Comparison of ENCODE assay signal across 8 cellular contexts in the genomic region with DNA sequence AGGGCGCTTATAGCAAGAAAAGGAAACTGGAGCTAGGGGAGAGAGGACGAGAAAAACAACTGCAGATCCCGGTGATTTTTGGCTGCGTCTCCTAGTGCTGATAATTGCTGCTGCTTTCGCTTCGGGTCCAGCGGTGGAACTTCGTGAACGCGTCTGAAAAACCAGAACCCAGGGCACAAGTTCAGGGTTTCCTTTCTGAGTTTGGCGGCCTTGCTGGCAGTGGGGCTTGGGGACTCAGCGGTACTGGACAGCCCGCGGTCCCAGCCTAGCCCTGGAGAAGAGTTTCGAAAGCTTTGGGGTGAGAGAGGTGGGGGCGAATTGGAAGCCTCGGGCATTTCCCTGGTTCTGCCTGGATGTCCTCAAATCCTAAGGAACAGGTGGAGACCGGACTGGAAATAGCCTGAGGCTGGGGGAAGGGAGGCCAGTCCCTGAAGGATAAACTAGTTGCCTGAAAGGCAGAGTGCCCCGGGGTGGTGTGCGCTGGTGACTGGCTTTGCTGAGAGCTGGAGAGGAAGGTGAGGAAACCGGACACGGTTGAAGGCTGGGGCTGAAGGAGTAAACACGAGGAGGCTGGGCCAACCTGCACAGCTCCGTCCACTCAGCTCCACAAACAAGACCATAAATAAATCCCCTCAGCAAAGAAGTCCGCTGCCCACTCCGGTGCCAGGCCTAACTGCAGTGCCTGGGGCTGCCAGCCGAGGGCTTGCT. TPM values are rescaled to one million over a fixed set of nuclear protein-coding genes. Genes with fewer than 3 reads are reported as not detected.
A peak's percentile ranks its signal among the peaks of the same experiment; 100 is the strongest.
DNase-seq lines count a peak whose midpoint lies in the region; TF ChIP-seq lines count a peak whose summit lies in the region.

No MANE protein-coding gene starts in this region.

- DNase-seq in NCI-H1092 treated with DMSO at 0.1 percent for 48 hours (lab: John Stamatoyannopoulos, UW) (peak; percentile 13), NCI-H1092 (lab: John Stamatoyannopoulos, UW) (no peak), MM.1S (peak; percentile 23), fibroblast of pulmonary artery (ENCODE audit: low read depth) (peak; percentile 43), myocyte (ENCODE audit: low read depth) (peak; percentile 86), vagina (ENCODE audit: extremely low spot score in 2 of 2) (no peak), NCI-H2227 (lab: John Stamatoyannopoulos, UW; ENCODE audit: unreplicated experiment) (no peak)
- DNase-seq in activated CD8-positive, alpha-beta memory T cell treated with anti-CD3 and anti-CD28 coated beads, Interleukin-2, amount 50 U/mL, for 48 hours, result peak; percentile 62

- H3K9me3 ChIP-seq in MM.1S (replicated peaks; ENCODE audit: insufficient read depth, low read length), result no peaks in the 10 kb centered on the region
- H3K9me3 ChIP-seq in vagina, result no peaks in the 10 kb centered on the region

- peaks cover 17% of the 10 kb centered on the region for H3K4me1 ChIP-seq in MM.1S (ENCODE audit: low read length)
- H3K4me1 ChIP-seq in vagina, result peaks cover 34% of the 10 kb centered on the region

- peaks cover 16% of the 10 kb centered on the region for H3F3A ChIP-seq in MM.1S (ENCODE audit: insufficient read depth, low read length)

- no peaks in the 10 kb centered on the region for H3K79me2 ChIP-seq in MM.1S (ENCODE audit: low read length)

- H2AFZ ChIP-seq in MM.1S (ENCODE audit: low read length), result peak overlapping the region; percentile 60

- H3K4me2 ChIP-seq in MM.1S (ENCODE audit: low read depth, low read length), result peak overlapping the region; percentile 80

- H3K27ac ChIP-seq in MM.1S (ENCODE audit: low read length) (no peak overlapping the region), vagina (peak overlapping the region; percentile 64)

- no peaks in the 10 kb centered on the region for H3K9me2 ChIP-seq in MM.1S (replicated peaks; ENCODE audit: insufficient read depth, low read length)

- peak overlapping the region; percentile 60 for H3K4me3 ChIP-seq in MM.1S (ENCODE audit: low read length)
- H3K4me3 ChIP-seq in fibroblast of pulmonary artery (replicated peaks; ENCODE audit: low read depth, low read length), result peak overlapping the region; percentile 70
- H3K4me3 ChIP-seq in vagina, result peak overlapping the region; percentile 61 to 75

- H3K9ac ChIP-seq in MM.1S (ENCODE audit: low read length), result peak overlapping the region; percentile 26; the same call in 1 of the 2 replicates

- H4K20me1 ChIP-seq in MM.1S (ENCODE audit: insufficient read depth, low read length), result no peaks in the 10 kb centered on the region; the same call in 1 of the 2 replicates

- H3K36me3 ChIP-seq in MM.1S (replicated peaks; ENCODE audit: insufficient read depth, low read length), result no peaks in the 10 kb centered on the region
- no peaks in the 10 kb centered on the region for H3K36me3 ChIP-seq in vagina

- TF ChIP-seq CTCF in MM.1S (IDR thresholded peaks at IDR 0.05; ENCODE audit: low read length) (no peak), fibroblast of pulmonary artery (IDR thresholded peaks at IDR 0.05; ENCODE audit: low read length, missing control alignments) (peak; percentile 20), vagina (IDR thresholded peaks at IDR 0.05) (peak in 1 of 3 experiments; percentile 17)

- no peak for TF ChIP-seq POLR2A in vagina (IDR thresholded peaks at IDR 0.05)

- H3K27me3 ChIP-seq in MM.1S (replicated peaks; ENCODE audit: insufficient read depth, low read length) (0 out of 2 replicates have a peak, but pooled peaks cover 22% of the 10 kb centered on the region), vagina (no peaks in the 10 kb centered on the region)

- intact Hi-C loops in vagina (cut with DNase I), result no loop called here

RNA-seq across cellular contexts. Expression of a gene that starts 0.9 kb away (rescaled TPM):
- total RNA-seq in myocyte (37.5 and 43.6 TPM in 2 replicates), vagina (2.0 TPM)
- polyA plus RNA-seq in myocyte (2012), result 26.6 TPM

Comparison
In these comparisons a context has a peak if more than half of its experiments do, and no peak if none do; other contexts are left out.
1. DNase-seq: peak in NCI-H1092 treated with DMSO at 0.1 percent for 48 hours (single experiment), MM.1S (single experiment), activated CD8-positive, alpha-beta memory T cell treated with anti-CD3 and anti-CD28 coated beads, Interleukin-2, amount 50 U/mL, for 48 hours (single experiment), fibroblast of pulmonary artery (single experiment) and myocyte (single experiment); none in NCI-H1092 (single experiment), vagina (0 of 2) and NCI-H2227 (single experiment).
2. RNA of a gene that starts 0.9 kb away (total RNA-seq): 37.5 to 43.6 TPM in myocyte; 2.0 TPM in vagina (single experiment); every median in the first group is over 10 times any median in the second.
3. Peak in every context shown above with its lines, with median percentiles within 50 percentile points of each other: H3K4me3 ChIP-seq.